ENCODE assay signal across 8 cellular contexts in the genomic region with DNA sequence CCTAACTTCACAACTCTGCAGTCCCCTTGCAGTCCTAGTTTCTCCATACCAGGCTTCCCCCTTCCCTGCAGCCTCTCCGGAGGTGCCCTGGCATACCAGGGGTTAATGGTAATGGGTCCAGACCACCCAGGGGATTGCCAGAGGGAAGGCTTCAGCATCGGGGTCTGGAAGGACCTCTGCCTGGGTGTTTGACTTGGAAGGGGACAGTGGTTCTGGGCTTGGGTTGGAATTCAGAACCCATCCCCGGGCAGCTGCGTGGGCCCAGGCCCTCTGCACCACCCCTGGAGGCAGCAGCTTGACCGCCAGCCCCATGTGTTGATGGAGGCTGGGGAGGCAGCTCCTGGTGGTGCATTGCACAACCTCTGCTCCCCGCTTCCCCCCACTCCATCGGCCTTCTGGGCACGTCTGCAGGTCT. TPM values are rescaled to one million over a fixed set of nuclear protein-coding genes. Genes with fewer than 3 reads are reported as not detected.
DNase-seq lines count a peak whose midpoint lies in the region; ATAC-seq, FAIRE-seq and TF ChIP-seq lines count a peak whose summit lies in the region.

No MANE protein-coding gene starts in this region.

- peak overlapping the region; percentile 55 to 76 (median 72) for H3K4me3 Mint-ChIP-seq in CD4-positive, alpha-beta memory T cell

- no peak for TF ChIP-seq CTCF in pancreas (IDR thresholded peaks at IDR 0.05)

- peaks cover 0 to 1% (median 0%) of the 10 kb centered on the region in 8 donors for H3K9me3 Mint-ChIP-seq in CD4-positive, alpha-beta memory T cell

- no peak for FAIRE-seq in pancreas (lab: Jason Lieb, UNC)

- no peak overlapping the region for H3K4me3 ChIP-seq in CD4-positive, alpha-beta memory T cell (ENCODE audit: low read length in 2 of 2)
- H3K4me3 ChIP-seq in SJSA1 (peak overlapping the region; percentile 82), esophagus (ENCODE audit: low read depth in 1 of 2, low read length in 2 of 2) (peak overlapping the region; percentile 49 to 62), pancreas (peak overlapping the region; percentile 26 to 70 (median 46))

- peaks cover 10 to 16% of the 10 kb centered on the region in 2 donors for H3K27me3 Mint-ChIP-seq in CD4-positive, alpha-beta memory T cell

- H3K27ac ChIP-seq in CD4-positive, alpha-beta memory T cell (ENCODE audit: low read depth, low read length), result no peak overlapping the region
- H3K27ac ChIP-seq in SJSA1 (no peak overlapping the region), esophagus (ENCODE audit: low read depth in 2 of 2, low read length in 1 of 2) (peak overlapping the region; percentile 23 to 89), pancreas (no peak overlapping the region)

- H3K36me3 ChIP-seq in CD4-positive, alpha-beta memory T cell (ENCODE audit: insufficient read depth, low read length), result no peaks in the 10 kb centered on the region
- H3K36me3 ChIP-seq in SJSA1, result peaks cover 34% of the 10 kb centered on the region
- H3K36me3 ChIP-seq in esophagus (ENCODE audit: control insufficient read depth in 2 of 2, insufficient read depth in 2 of 2, low read length in 1 of 2), result peaks cover 0 to 4% of the 10 kb centered on the region in 2 donors
- no peaks in the 10 kb centered on the region for H3K36me3 ChIP-seq in pancreas

- WGBS in esophagus, 2 donors, result 33 to 42% methylated on average over 8 of the region's 8 CpGs
- WGBS in pancreas, 2 donors, result 65 to 70% methylated on average over 8 of the region's 8 CpGs

- H3K9me3 ChIP-seq in CD4-positive, alpha-beta memory T cell (ENCODE audit: control insufficient read depth in 1 of 2, low read length in 2 of 2), result no peaks in the 10 kb centered on the region
- H3K9me3 ChIP-seq in SJSA1 (replicated peaks) (no peaks in the 10 kb centered on the region), esophagus (ENCODE audit: control insufficient read depth in 2 of 2, insufficient read depth in 1 of 2, low read depth in 1 of 2, low read length in 1 of 2) (no peaks in the 10 kb centered on the region), pancreas (no peaks in the 10 kb centered on the region)

- peaks cover 0 to 4% of the 10 kb centered on the region in 2 donors for H3K36me3 Mint-ChIP-seq in CD4-positive, alpha-beta memory T cell

- H3K4me1 Mint-ChIP-seq in CD4-positive, alpha-beta memory T cell, result peaks cover 2 to 16% (median 4%) of the 10 kb centered on the region in 4 donors

- intact Hi-C loops in CD4-positive, alpha-beta memory T cell (cut with micrococcal nuclease), result loop anchor here (5.0 kb wide), 1 partner anchor 46 kb away; no protein-coding TSS in a partner anchor
- intact Hi-C loops in pancreas (cut with DNase I), result no loop called here

- POLR2A ChIA-PET in CD4-positive, alpha-beta memory T cell (lab: Charles Lee; ENCODE audit: partially characterized antibody), result no interaction called here

- peaks cover 12% of the 10 kb centered on the region for H3K27me3 ChIP-seq in CD4-positive, alpha-beta memory T cell (ENCODE audit: insufficient read depth, low read length)
- no peaks in the 10 kb centered on the region for H3K27me3 ChIP-seq in SJSA1 (replicated peaks)
- no peaks in the 10 kb centered on the region for H3K27me3 ChIP-seq in esophagus (ENCODE audit: control insufficient read depth in 1 of 2, insufficient read depth in 2 of 2, low read length in 2 of 2)
- no peaks in the 10 kb centered on the region for H3K27me3 ChIP-seq in pancreas

- ATAC-seq in pancreas (peak in 1 of 4 donors; percentile 10), GM21576 (IDR thresholded peaks at IDR 0.05; ENCODE audit: unreplicated experiment) (no peak), HG03095 (IDR thresholded peaks at IDR 0.05; ENCODE audit: unreplicated experiment) (no peak), GM19452 (IDR thresholded peaks at IDR 0.05; ENCODE audit: unreplicated experiment) (no peak)

- peaks cover 6% of the 10 kb centered on the region for H3K4me1 ChIP-seq in CD4-positive, alpha-beta memory T cell (ENCODE audit: insufficient read depth, low read length)
- H3K4me1 ChIP-seq in SJSA1 (replicated peaks), result peaks cover 18% of the 10 kb centered on the region
- H3K4me1 ChIP-seq in esophagus (ENCODE audit: control insufficient read depth in 2 of 2, insufficient read depth in 2 of 2, low read length in 1 of 2), result peaks cover 2 to 16% of the 10 kb centered on the region in 2 donors
- H3K4me1 ChIP-seq in pancreas, result no peaks in the 10 kb centered on the region

- no peak overlapping the region for H3K27ac Mint-ChIP-seq in CD4-positive, alpha-beta memory T cell

- DNase-seq in CD4-positive, alpha-beta memory T cell, result no peak
- DNase-seq in SJSA1 (ENCODE audit: low read depth in 1 of 2, low spot score in 2 of 2) (no peak), pancreas (peak in 1 of 6 donors; percentile 58)
- no peak for DNase-seq in effector CD8-positive, alpha-beta T cell (lab: John Stamatoyannopoulos, UW)

- CTCF ChIA-PET in CD4-positive, alpha-beta memory T cell (lab: Charles Lee; ENCODE audit: partially characterized antibody), result interaction anchor here (1.4 kb wide), 1 partner anchor 64 kb away, joined by 3 read pairs; no protein-coding TSS in a partner anchor

RNA-seq across cellular contexts. Expression of a gene that starts 1.3 kb away (rescaled TPM):
- under 1 TPM; 0.64 to 0.90 TPM for total RNA-seq in CD4-positive, alpha-beta memory T cell
- not detected for polyA plus RNA-seq in CD4-positive, alpha-beta memory T cell
- 31.5 and 44.6 TPM in 2 replicates for total RNA-seq in SJSA1 (2014; rRNA removed; shearing (Covaris generic))
- polyA plus RNA-seq in esophagus, result 10 to 100 TPM; 12.8 to 16.4 TPM
- 1 to 10 TPM; 3.0 to 8.6 (median 5.5) TPM for total RNA-seq in pancreas
- 1 to 10 TPM; 4.7 to 4.8 TPM for polyA plus RNA-seq in pancreas

Comparison
In these comparisons a context has a peak if more than half of its experiments do, and no peak if none do; other contexts are left out.
1. H3K27ac ChIP-seq: peak in esophagus (2 of 2); none in CD4-positive, alpha-beta memory T cell (single experiment), SJSA1 (single experiment) and pancreas (0 of 4).
2. H3K4me3 ChIP-seq: peak in SJSA1 (single experiment), esophagus (2 of 2) and pancreas (4 of 4); none in CD4-positive, alpha-beta memory T cell (0 of 2).